17 cellular contexts compared by ENCODE assay signal in genomic region chr5:172315599-172316531, GRCh38. TPM values are rescaled to one million over a fixed set of nuclear protein-coding genes. Genes with fewer than 3 reads are reported as not detected.
DNase-seq lines count a peak whose midpoint lies in the region; ATAC-seq, FAIRE-seq and TF ChIP-seq lines count a peak whose summit lies in the region.
"Had no signal": no experiment of that assay in that cellular context is flagged by ENCODE, and none has a peak within 500 bp of the region (broad histone marks: within the 10 kb centered on the region; RNA-seq: fewer than 3 reads in every experiment).

No MANE protein-coding gene starts in this region.

- H3K27me3 ChIP-seq in GM23338 (ENCODE audit: insufficient read depth) (no peaks in the 10 kb centered on the region), foreskin keratinocyte (no peaks in the 10 kb centered on the region)
- H3K27me3 ChIP-seq: vagina had no signal

- no peaks in the 10 kb centered on the region for H3F3A ChIP-seq in GM23338 (replicated peaks; ENCODE audit: low read depth)

- FAIRE-seq in GM12892 (lab: Jason Lieb, UNC) = peak; percentile 69
- FAIRE-seq: islet of Langerhans had no signal

- no peak for TF ChIP-seq CTCF in GM23338 (conservative IDR thresholded peaks at IDR 0.05; ENCODE audit: low read depth in 2 of 2)
- TF ChIP-seq CTCF in foreskin keratinocyte (conservative IDR thresholded peaks at IDR 0.05) = no peak
- TF ChIP-seq CTCF in RWPE1 (conservative IDR thresholded peaks at IDR 0.05; ENCODE audit: low read depth) = no peak

- POLR2A ChIA-PET in RWPE1 (lab: Yijun Ruan, JAX; ENCODE audit: low non-redundant PET) = no interaction called here

- H3K27ac Mint-ChIP-seq in GM23338 = no peak overlapping the region
- H3K27ac Mint-ChIP-seq: stimulated activated naive CD8-positive, alpha-beta T cell treated with anti-CD3 and anti-CD28 coated beads, Interleukin-15, Interleukin-2, amounts not matched to agents 100 ng/mL and 50 ng/mL, for 24 hours had no signal

- no peak for TF ChIP-seq POLR2A in GM12892 (IDR thresholded peaks at IDR 0.05; ENCODE audit: low read depth, low read length)

- H3K79me2 ChIP-seq in GM23338 (replicated peaks; ENCODE audit: insufficient read depth) = no peaks in the 10 kb centered on the region

- H3K9me2 ChIP-seq in GM23338 (ENCODE audit: insufficient read depth) = no peaks in the 10 kb centered on the region

- H3K4me1 ChIP-seq in GM23338 (ENCODE audit: insufficient read depth) (no peaks in the 10 kb centered on the region), foreskin keratinocyte (peaks cover 9% of the 10 kb centered on the region)
- H3K4me1 ChIP-seq: SJSA1, vagina had no signal

- no peak overlapping the region for H3K4me3 ChIP-seq in GM23338
- H3K4me3 ChIP-seq: SJSA1, vagina had no signal

- ATAC-seq in GM23338 (no peak), HG03135 (IDR thresholded peaks at IDR 0.05; ENCODE audit: unreplicated experiment) (peak; percentile 60), foreskin keratinocyte (no peak)
- no peak for ATAC-seq in stimulated activated naive CD8-positive, alpha-beta T cell treated with anti-CD3 and anti-CD28 coated beads, Interleukin-15, Interleukin-2, amounts not matched to agents 100 U/mL and 50 U/mL, for 24 hours

- H4K20me1 ChIP-seq in GM23338 (replicated peaks; ENCODE audit: insufficient read depth) = no peaks in the 10 kb centered on the region

- no peak overlapping the region for H3K4me3 Mint-ChIP-seq in GM23338
- H3K4me3 Mint-ChIP-seq: central memory CD8-positive, alpha-beta T cell; stimulated activated naive CD8-positive, alpha-beta T cell treated with anti-CD3 and anti-CD28 coated beads, Interleukin-15, Interleukin-2, amounts not matched to agents 100 ng/mL and 50 ng/mL, for 24 hours had no signal

- no peak overlapping the region for H3K4me2 ChIP-seq in GM23338

- no peak overlapping the region for H3K27ac ChIP-seq in GM23338 (ENCODE audit: low read depth)
- peak overlapping the region; percentile 91 for H3K27ac ChIP-seq in foreskin keratinocyte
- H3K27ac ChIP-seq in RWPE1 = no peak overlapping the region
- H3K27ac ChIP-seq: SJSA1, vagina had no signal

- H3K36me3 Mint-ChIP-seq in GM23338 (ENCODE audit: low read depth) = no peaks in the 10 kb centered on the region

- H3K4me1 Mint-ChIP-seq in GM23338 = no peaks in the 10 kb centered on the region
- H3K4me1 Mint-ChIP-seq: central memory CD8-positive, alpha-beta T cell had no signal

- DNase-seq in GM12892 (ENCODE audit: insufficient read length) = no peak
- no peak for DNase-seq in GM23338 (ENCODE audit: low spot score)
- no peak for DNase-seq in foreskin keratinocyte
- no peak for DNase-seq in RWPE1 (ENCODE audit: low spot score)
- DNase-seq in stimulated activated CD4-positive, alpha-beta T cell treated with anti-CD3 and anti-CD28 coated beads, Interleukin-12 subunit alpha, Interleukin-12 subunit beta, amount 100 ng/mL, for 4 hours = no peak
- no peak for DNase-seq in stimulated activated naive CD8-positive, alpha-beta T cell treated with anti-CD3 and anti-CD28 coated beads, Interleukin-15, Interleukin-2, amounts not matched to agents 100 U/mL and 50 U/mL, for 24 hours
- DNase-seq in NCI-H2171 treated with DMSO at 0.1 percent for 48 hours (lab: John Stamatoyannopoulos, UW) = no peak
- DNase-seq: activated T-cell treated with anti-CD3 and anti-CD28 coated beads, Interleukin-2, amount 50 U/mL, for 48 hours; COR-L47; GDM1; NCI-H2029 treated with DMSO at 0.1 percent for 48 hours had no signal

- CTCF ChIA-PET in RWPE1 (lab: Yijun Ruan, JAX) = interaction anchor here (0.6 kb wide), 1 partner anchor 135 kb away, joined by 3 read pairs; no protein-coding TSS in a partner anchor

- peak overlapping the region; percentile 47; the same call in 1 of the 2 replicates for H2AFZ ChIP-seq in GM23338

- H3K27me3 Mint-ChIP-seq in GM23338 (ENCODE audit: insufficient read depth, low read depth, poor library complexity) = peaks cover 2% of the 10 kb centered on the region

- H3K36me3 ChIP-seq in GM23338 (ENCODE audit: insufficient read depth) = no peaks in the 10 kb centered on the region
- H3K36me3 ChIP-seq: SJSA1, vagina had no signal

- H3K9me3 Mint-ChIP-seq in GM23338 = no peaks in the 10 kb centered on the region
- H3K9me3 Mint-ChIP-seq: central memory CD8-positive, alpha-beta T cell; stimulated activated naive CD8-positive, alpha-beta T cell treated with anti-CD3 and anti-CD28 coated beads, Interleukin-15, Interleukin-2, amounts not matched to agents 100 ng/mL and 50 ng/mL, for 24 hours had no signal

TF ChIP-seq in GM23338, 12 proteins besides CTCF, POLR2A, EP300 and RAD21:
- no peak for TF ChIP-seq ZNF331 (CRISPR knock-in tag; IDR thresholded peaks at IDR 0.05; ENCODE audit: low read depth)
- TF ChIP-seq ZNF462 (CRISPR knock-in tag; IDR thresholded peaks at IDR 0.05) = no peak
- no peak for TF ChIP-seq EZH2 (IDR thresholded peaks at IDR 0.05; ENCODE audit: low read depth, unreplicated experiment)

RNA-seq across cellular contexts. Expression of gene UBTD2, which starts 32.3 kb away (rescaled TPM):
- 17.7 TPM for polyA plus RNA-seq in GM12892 (2012; ENCODE audit: missing spikeins)
- total RNA-seq in GM23338 (2014; rRNA removed; shearing (Covaris generic)) = 44.2 and 46.3 TPM in 2 replicates
- polyA plus RNA-seq in GM23338 (2016; fragmentation: Nextera tagmentation; extraction: Ambion mirVana) (15.5 and 17.9 TPM in 2 replicates), foreskin keratinocyte (9.9 and 10.2 TPM in 2 replicates)
- 17.1 and 18.7 TPM in 2 replicates for total RNA-seq in foreskin keratinocyte
